15 cellular contexts compared by ENCODE assay signal in the genomic region with DNA sequence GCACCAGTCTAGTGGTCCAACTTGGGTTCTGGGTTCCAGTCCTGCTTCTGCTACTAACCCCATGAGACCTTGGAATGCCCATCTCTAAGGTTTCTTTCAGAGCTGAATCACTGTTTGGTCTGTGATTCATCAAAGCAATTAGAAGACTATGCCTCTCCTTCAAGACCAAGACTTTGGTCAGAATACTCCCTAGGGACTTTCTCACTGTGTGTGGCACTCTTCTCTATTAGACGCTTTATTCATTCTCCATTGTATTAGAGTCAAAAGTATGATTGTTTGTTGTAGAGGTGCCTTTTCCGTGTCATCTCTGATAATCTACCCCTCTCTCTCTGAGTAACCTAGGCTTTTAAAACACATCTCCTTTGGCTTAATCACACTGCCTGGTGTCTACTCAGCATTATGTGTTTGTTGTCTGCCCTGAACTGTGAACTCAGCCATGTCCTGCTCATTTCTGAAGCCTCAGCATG.
DNase-seq lines count a peak whose midpoint lies in the region; ATAC-seq, FAIRE-seq and TF ChIP-seq lines count a peak whose summit lies in the region.
"Had no signal": no experiment of that assay in that cellular context is flagged by ENCODE, and none has a peak within 500 bp of the region (broad histone marks: within the 10 kb centered on the region; RNA-seq: fewer than 3 reads in every experiment).

No MANE protein-coding gene starts in this region.

- TF ChIP-seq CTCF in A549 (IDR thresholded peaks at IDR 0.05) (no peak), HCT116 (IDR thresholded peaks at IDR 0.05 in 2 of 3, conservative IDR thresholded peaks at IDR 0.05 in 1 of 3; ENCODE audit: borderline replicate concordance in 1 of 3, insufficient read depth in 1 of 3, low read depth in 2 of 3, low read length in 2 of 3) (no peak), HepG2 (CRISPR knock-in tag; IDR thresholded peaks at IDR 0.05) (no peak)

- in situ Hi-C loops in HepG2 (cut with HindIII; ENCODE audit: extremely low pct_ligation_motif_present, low pct_unique_long_range_greater_than_20kb) = no loop called here

- H3K9me2 ChIP-seq in HCT116 (ENCODE audit: insufficient read depth) = no peaks in the 10 kb centered on the region

- H3K4me2 ChIP-seq in A549 (peak overlapping the region; percentile 63), HCT116 (ENCODE audit: low read length) (peak overlapping the region; percentile 54), HepG2 (ENCODE audit: low read depth, low read length) (no peak overlapping the region)

- CTCF ChIA-PET in A549 (lab: Yijun Ruan, JAX) (interaction anchor here (0.9 kb wide), 1 partner anchor 503 kb away, joined by 3 read pairs; no protein-coding TSS in a partner anchor), HCT116 (lab: Charles Lee) (no interaction called here), HepG2 (lab: Yijun Ruan, JAX; ENCODE audit: low intra/inter-chr PET ratio, low total read pairs) (no interaction called here)

- intact Hi-C loops in HCT116 (cut with micrococcal nuclease) (no loop called here), HepG2 (cut with micrococcal nuclease; ENCODE audit: unreplicated experiment) (no loop called here)

- DNase-seq in A549 (ENCODE audit: low read depth in 1 of 2, low spot score in 1 of 2) (peak; percentile 44 to 84), HCT116 (ENCODE audit: low read depth, low spot score) (peak; percentile 59), adipocyte (ENCODE audit: low read depth) (peak; percentile 44), HepG2 (ENCODE audit: low spot score) (no peak), T-helper 2 cell (no peak)
- no peak for DNase-seq in activated effector memory CD4-positive, alpha-beta T cell treated with anti-CD3 and anti-CD28 coated beads, Interleukin-2, amount 50 U/mL, for 16 hours
- DNase-seq: activated CD4-positive, alpha-beta memory T cell treated with anti-CD3 and anti-CD28 coated beads for 36 hours; caudate nucleus; heart right ventricle; NCI-H1436 treated with DMSO at 0.1 percent for 48 hours; SHP77 had no signal

- no peaks in the 10 kb centered on the region for H3K9me3 ChIP-seq in A549
- no peaks in the 10 kb centered on the region for H3K9me3 ChIP-seq in HCT116 (ENCODE audit: control insufficient read depth in 1 of 2, insufficient read depth in 1 of 2, low read depth in 1 of 2, low read length in 2 of 2)
- H3K9me3 ChIP-seq in adipocyte (ENCODE audit: control insufficient read depth, low read length) = no peaks in the 10 kb centered on the region
- no peaks in the 10 kb centered on the region for H3K9me3 ChIP-seq in HepG2 (ENCODE audit: low read length)
- H3K9me3 ChIP-seq: heart right ventricle had no signal

- H3K4me3 ChIP-seq in A549 = no peak overlapping the region
- H3K4me3 ChIP-seq in HCT116 (replicated peaks in 1 of 2; ENCODE audit: low read depth in 1 of 2, low read length in 2 of 2) = no peak overlapping the region
- H3K4me3 ChIP-seq in adipocyte (ENCODE audit: low read length) = no peak overlapping the region
- no peak overlapping the region for H3K4me3 ChIP-seq in HepG2 (replicated peaks in 1 of 3; ENCODE audit: insufficient read depth in 1 of 3, low read depth in 2 of 3, low read length in 3 of 3)
- H3K4me3 ChIP-seq: heart right ventricle had no signal

- H3K79me2 ChIP-seq in HCT116 (ENCODE audit: insufficient read depth, low read length) (peaks cover 16% of the 10 kb centered on the region; the same call in 1 of the 2 replicates), HepG2 (ENCODE audit: insufficient read depth, low read length) (peaks cover 17% of the 10 kb centered on the region)

- H3K27me3 ChIP-seq in HCT116 (ENCODE audit: insufficient read depth, low read length) (no peaks in the 10 kb centered on the region), adipocyte (replicated peaks; ENCODE audit: control insufficient read depth, insufficient read depth, low read length) (no peaks in the 10 kb centered on the region), HepG2 (ENCODE audit: control insufficient read depth in 1 of 2, insufficient read depth in 2 of 2, low read length in 2 of 2) (no peaks in the 10 kb centered on the region)
- H3K27me3 ChIP-seq: heart right ventricle had no signal

- peak in 1 of 2 experiments; percentile 31; a peak in 1 of 5 replicates for TF ChIP-seq RAD21 in A549 (conservative IDR thresholded peaks at IDR 0.05 in 1 of 2, IDR thresholded peaks at IDR 0.05 in 1 of 2)
- TF ChIP-seq RAD21 in HCT116 (IDR thresholded peaks at IDR 0.05; ENCODE audit: low read depth) = no peak
- no peak for TF ChIP-seq RAD21 in HepG2 (CRISPR knock-in tag; IDR thresholded peaks at IDR 0.05)

- WGBS in A549 (ENCODE audit: missing lambda C conversion rate) = 0% methylated on average over 2 of the region's 2 CpGs
- 92% methylated on average over 2 of the region's 2 CpGs for WGBS in HepG2 (ENCODE audit: low lambda C conversion rate)

- peak; percentile 28 for FAIRE-seq in A549 (lab: Jason Lieb, UNC)
- FAIRE-seq in HepG2 (lab: Jason Lieb, UNC) = no peak
- FAIRE-seq: GM12892 had no signal

- RAD21 ChIA-PET in HCT116 (lab: Charles Lee; ENCODE audit: low non-redundant PET in 1 of 2, low total read pairs in 2 of 2, uncharacterized antibody in 2 of 2, unreplicated experiment in 2 of 2) = no interaction called here

- TF ChIP-seq POLR2A in A549 (IDR thresholded peaks at IDR 0.05; ENCODE audit: low read length) (no peak), HCT116 (IDR thresholded peaks at IDR 0.05; ENCODE audit: borderline replicate concordance, extremely low read depth, insufficient read depth, insufficient read length) (no peak), HepG2 (IDR thresholded peaks at IDR 0.05; ENCODE audit: insufficient read depth in 1 of 2, low read depth in 2 of 2, low read length in 2 of 2) (no peak)

- ATAC-seq in A549 = peak; percentile 69 to 77
- ATAC-seq in HCT116 = peak; percentile 77
- ATAC-seq in HepG2 = peak; percentile 48; the same call in 1 of the 3 replicates
- no peak for ATAC-seq in HG03045 (IDR thresholded peaks at IDR 0.05; ENCODE audit: unreplicated experiment)
- no peak for ATAC-seq in GM18873 (IDR thresholded peaks at IDR 0.05; ENCODE audit: low FRiP score, unreplicated experiment)
- ATAC-seq: heart right ventricle had no signal

- H4K20me1 ChIP-seq in HCT116 (ENCODE audit: insufficient read depth) (no peaks in the 10 kb centered on the region; the same call in 1 of the 2 replicates), HepG2 (ENCODE audit: insufficient read depth, low read length) (no peaks in the 10 kb centered on the region)

- H3K27ac ChIP-seq in A549 (peak overlapping the region; percentile 79 to 84), HCT116 (ENCODE audit: low read depth, low read length) (no peak overlapping the region), HepG2 (ENCODE audit: extremely low read length, insufficient read depth, low read length) (no peak overlapping the region)
- H3K27ac ChIP-seq: C4-2B had no signal

- H3K36me3 ChIP-seq in HCT116 (ENCODE audit: control insufficient read depth in 1 of 2, insufficient read depth in 2 of 2, low read length in 2 of 2) (no peaks in the 10 kb centered on the region), adipocyte (ENCODE audit: control insufficient read depth, insufficient read depth, low read length, severe bottlenecking) (no peaks in the 10 kb centered on the region), HepG2 (replicated peaks in 1 of 2; ENCODE audit: control insufficient read depth in 1 of 2, insufficient read depth in 2 of 2, low read length in 2 of 2) (peaks cover 1 to 2% of the 10 kb centered on the region in 2 experiments; a peak in 1 of 5 replicates)

- peaks cover 90% of the 10 kb centered on the region for H3K4me1 ChIP-seq in A549
- H3K4me1 ChIP-seq in HCT116 (ENCODE audit: control insufficient read depth in 1 of 2, insufficient read depth in 2 of 2, low read length in 2 of 2) = peaks cover 12 to 32% of the 10 kb centered on the region in 2 experiments; a peak in 2 of 4 replicates
- peaks cover 20% of the 10 kb centered on the region for H3K4me1 ChIP-seq in adipocyte (ENCODE audit: control insufficient read depth, insufficient read depth, low read length)
- H3K4me1 ChIP-seq in HepG2 (ENCODE audit: insufficient read depth, low read length) = peaks cover 15% of the 10 kb centered on the region

- POLR2A ChIA-PET in A549 (lab: Yijun Ruan, JAX) (no interaction called here), HCT116 (lab: Charles Lee) (no interaction called here), HepG2 (lab: Yijun Ruan, JAX) (no interaction called here)

- no peak overlapping the region for H3K9ac ChIP-seq in HCT116 (ENCODE audit: low read length)
- H3K9ac ChIP-seq in adipocyte (ENCODE audit: low read length) = no peak overlapping the region
- H3K9ac ChIP-seq in HepG2 (ENCODE audit: insufficient read depth, low read depth, low read length) = no peak overlapping the region

- BruUV-seq in HCT116 (replicated peaks; lab: Mats Ljungman, UMichigan) (no TSS peak), HepG2 (replicated peaks; lab: Mats Ljungman, UMichigan) (no TSS peak)

- H2AFZ ChIP-seq in HCT116 (ENCODE audit: low read depth, low read length, poor library complexity, severe bottlenecking) (no peak overlapping the region), HepG2 (ENCODE audit: low read length) (no peak overlapping the region)

- TF ChIP-seq EP300 in A549 (IDR thresholded peaks at IDR 0.05) (peak in 1 of 2 experiments; percentile 46; a peak in 1 of 5 replicates), HepG2 (IDR thresholded peaks at IDR 0.05; ENCODE audit: low read depth in 2 of 2, low read length in 2 of 2) (no peak), HepG2 (CRISPR knock-in tag; IDR thresholded peaks at IDR 0.05; ENCODE audit: borderline replicate concordance) (no peak)

TF ChIP-seq in HCT116, 20 proteins besides CTCF, POLR2A, EP300 and RAD21 (continues in another document):
- no peak for TF ChIP-seq EGR1 (IDR thresholded peaks at IDR 0.05; ENCODE audit: low read depth)
- no peak for TF ChIP-seq ZFX (IDR thresholded peaks at IDR 0.05)

TF ChIP-seq in HepG2, 621 proteins besides CTCF, POLR2A, EP300 and RAD21:
- no peak for TF ChIP-seq CHD2 (IDR thresholded peaks at IDR 0.05; ENCODE audit: low read depth, low read length)
- TF ChIP-seq ERF (CRISPR knock-in tag; IDR thresholded peaks at IDR 0.05) = no peak
- TF ChIP-seq ZNF556 (CRISPR knock-in tag; IDR thresholded peaks at IDR 0.05; ENCODE audit: borderline replicate concordance) = no peak
- TF ChIP-seq ZNF772 (CRISPR knock-in tag; IDR thresholded peaks at IDR 0.05) = no peak
- peak; percentile 59 to 60 for TF ChIP-seq MAFK (conservative IDR thresholded peaks at IDR 0.05 in 1 of 2, IDR thresholded peaks at IDR 0.05 in 1 of 2; ENCODE audit: low read length in 2 of 2)
- TF ChIP-seq MAFF (IDR thresholded peaks at IDR 0.05; ENCODE audit: low read depth, low read length) = peak; percentile 64

Comparison
In these comparisons a context has a peak if more than half of its experiments do, and no peak if none do; other contexts are left out.
1. ATAC-seq: peak in A549 (2 of 2), HCT116 (single experiment) and HepG2 (single experiment); none in HG03045 (single experiment) and GM18873 (single experiment).
2. DNase-seq: peak in A549 (2 of 2), HCT116 (single experiment) and adipocyte (single experiment); none in HepG2 (single experiment), activated effector memory CD4-positive, alpha-beta T cell treated with anti-CD3 and anti-CD28 coated beads, Interleukin-2, amount 50 U/mL, for 16 hours (single experiment) and T-helper 2 cell (0 of 5).
3. H3K27ac ChIP-seq: peak in A549 (2 of 2); none in HCT116 (single experiment) and HepG2 (single experiment).
4. Of the 38 proteins assayed by ChIP-seq in both HepG2 and A549: peak only in HepG2: none; only in A549: BCL3, FOSL2, JUN, JUNB and SMC3; in both: MAFK; in neither: 30; mixed calls (peak in some experiments, not most) for 2.